In genomic region chr15:47715856-47716445, GRCh38 we compare ENCODE assay signal across 13 cellular contexts. TPM values are rescaled to one million over a fixed set of nuclear protein-coding genes. Genes with fewer than 3 reads are reported as not detected.
DNase-seq lines count a peak whose midpoint lies in the region; TF ChIP-seq lines count a peak whose summit lies in the region.
"Had no signal": no experiment of that assay in that cellular context is flagged by ENCODE, and none has a peak within 500 bp of the region (broad histone marks: within the 10 kb centered on the region; RNA-seq: fewer than 3 reads in every experiment).

No MANE protein-coding gene starts in this region.

- TF ChIP-seq CTCF in fibroblast of pulmonary artery (IDR thresholded peaks at IDR 0.05; ENCODE audit: low read length, missing control alignments) (no peak), nephron progenitor cell (IDR thresholded peaks at IDR 0.05) (no peak), type B pancreatic cell (conservative IDR thresholded peaks at IDR 0.05) (no peak)

- H3K4me3 ChIP-seq in fibroblast of pulmonary artery (replicated peaks; ENCODE audit: low read depth, low read length): no peak overlapping the region
- H3K4me3 ChIP-seq: HAP-1 had no signal

- H3K4me1 Mint-ChIP-seq in nephron progenitor cell: peaks cover 62% of the 10 kb centered on the region
- peaks cover 36% of the 10 kb centered on the region for H3K4me1 Mint-ChIP-seq in type B pancreatic cell (ENCODE audit: unreplicated experiment)
- H3K4me1 Mint-ChIP-seq: activated naive CD4-positive, alpha-beta T cell treated with anti-CD3 and anti-CD28 coated beads, Interleukin-2, amount 50 U/mL, for 24 hours had no signal

- DNase-seq in NCI-H82 (lab: John Stamatoyannopoulos, UW): peak; percentile 37
- DNase-seq in NCI-H82 treated with DMSO at 0.1 percent for 48 hours (lab: John Stamatoyannopoulos, UW; ENCODE audit: unreplicated experiment): no peak
- DNase-seq in fibroblast of pulmonary artery (ENCODE audit: low read depth): peak; percentile 62
- DNase-seq in nephron progenitor cell: no peak
- DNase-seq in type B pancreatic cell (ENCODE audit: extremely low spot score, unreplicated experiment): no peak
- DNase-seq in GM19238 (ENCODE audit: insufficient read length, low spot score): no peak
- DNase-seq in germinal center (ENCODE audit: low spot score): no peak
- DNase-seq in NCI-H187 treated with DMSO at 0.1 percent for 48 hours (lab: John Stamatoyannopoulos, UW): no peak
- DNase-seq: gastrocnemius medialis, NCI-H1694 had no signal

- H3K36me3 Mint-ChIP-seq in nephron progenitor cell (ENCODE audit: low read depth): no peaks in the 10 kb centered on the region
- H3K36me3 Mint-ChIP-seq in type B pancreatic cell: no peaks in the 10 kb centered on the region
- H3K36me3 Mint-ChIP-seq: activated naive CD4-positive, alpha-beta T cell treated with anti-CD3 and anti-CD28 coated beads, Interleukin-2, amount 50 U/mL, for 24 hours had no signal

- H3K27me3 Mint-ChIP-seq in nephron progenitor cell (ENCODE audit: low read depth, poor library complexity): peaks cover 13% of the 10 kb centered on the region
- peaks cover 34% of the 10 kb centered on the region for H3K27me3 Mint-ChIP-seq in type B pancreatic cell

- H3K4me3 Mint-ChIP-seq in nephron progenitor cell (peak overlapping the region; percentile 87), type B pancreatic cell (peak overlapping the region; percentile 95)
- H3K4me3 Mint-ChIP-seq: activated naive CD4-positive, alpha-beta T cell treated with anti-CD3 and anti-CD28 coated beads, Interleukin-2, amount 50 U/mL, for 24 hours; natural killer cell treated with Interleukin-12 subunit alpha and Interleukin-12 subunit beta and Interleukin-15 and Interleukin-18, amount 100 ng/mL, for 72 hours had no signal

- H3K9me3 Mint-ChIP-seq in nephron progenitor cell (peaks cover 3% of the 10 kb centered on the region), type B pancreatic cell (no peaks in the 10 kb centered on the region)
- H3K9me3 Mint-ChIP-seq: activated naive CD4-positive, alpha-beta T cell treated with anti-CD3 and anti-CD28 coated beads, Interleukin-2, amount 50 U/mL, for 24 hours; natural killer cell treated with Interleukin-12 subunit alpha and Interleukin-12 subunit beta and Interleukin-15 and Interleukin-18, amount 100 ng/mL, for 72 hours had no signal

- H3K27ac Mint-ChIP-seq in nephron progenitor cell (peak overlapping the region; percentile 98), type B pancreatic cell (no peak overlapping the region)
- H3K27ac Mint-ChIP-seq: activated naive CD4-positive, alpha-beta T cell treated with anti-CD3 and anti-CD28 coated beads, Interleukin-2, amount 50 U/mL, for 24 hours; natural killer cell treated with Interleukin-12 subunit alpha and Interleukin-12 subunit beta and Interleukin-15 and Interleukin-18, amount 100 ng/mL, for 72 hours had no signal

RNA-seq across cellular contexts. Expression of gene SEMA6D, which starts 1.4 kb away (rescaled TPM):
- total RNA-seq in type B pancreatic cell (ENCODE audit: low replicate concordance): 11.3 and 22.2 TPM in 2 replicates
- total RNA-seq: natural killer cell treated with Interleukin-12 subunit alpha and Interleukin-12 subunit beta and Interleukin-15 and Interleukin-18, amount 100 ng/mL, for 72 hours had no signal

Comparison
In these comparisons a context has a peak if more than half of its experiments do, and no peak if none do; other contexts are left out.
1. DNase-seq: peak in NCI-H82 (single experiment) and fibroblast of pulmonary artery (single experiment); none in NCI-H82 treated with DMSO at 0.1 percent for 48 hours (single experiment), nephron progenitor cell (single experiment), type B pancreatic cell (single experiment), GM19238 (single experiment), germinal center (single experiment) and NCI-H187 treated with DMSO at 0.1 percent for 48 hours (single experiment).